In the genomic region with DNA sequence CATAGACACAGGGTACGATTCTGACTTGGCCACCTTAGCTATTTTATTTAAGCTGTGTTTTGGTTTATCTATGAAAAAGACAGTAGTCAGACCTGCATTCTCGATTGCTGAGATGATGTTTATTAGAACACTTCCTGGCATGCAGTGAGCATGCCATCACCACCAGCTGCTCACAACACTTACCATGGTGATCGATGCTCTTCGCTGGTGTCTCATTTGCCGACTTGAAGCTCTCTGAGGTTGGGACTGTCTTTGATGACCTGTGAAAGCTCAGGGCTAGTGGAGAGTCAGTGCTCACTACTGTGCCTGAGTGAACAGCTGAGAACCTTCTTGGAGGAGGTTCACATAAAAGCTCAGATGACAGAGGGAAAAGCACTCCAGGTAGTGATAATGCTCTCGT, we compare ENCODE assay signal across 28 cellular contexts. TPM values are rescaled to one million over a fixed set of nuclear protein-coding genes. Genes with fewer than 3 reads are reported as not detected.
"Had no signal": no experiment of that assay in that cellular context is flagged by ENCODE, and none has a peak within 500 bp of the region (broad histone marks: within the 10 kb centered on the region; RNA-seq: fewer than 3 reads in every experiment).

No MANE protein-coding gene starts in this region.

- H3K36me3 ChIP-seq: ovary had no signal

- H3K27ac Mint-ChIP-seq: mesothelial cell of epicardium; naive thymus-derived CD4-positive, alpha-beta T cell; nephron; stimulated activated naive B cell treated with anti-CD40 and anti-IgM and Interleukin-4, amounts not matched to agents 10 μg/mL and 1 μg/mL and 100 μg/mL, for 72 hours; stimulated activated naive CD8-positive, alpha-beta T cell treated with anti-CD3 and anti-CD28 coated beads, Interleukin-15, Interleukin-2, amounts not matched to agents 100 ng/mL and 50 ng/mL, for 24 hours had no signal

- H3K27ac ChIP-seq: coronary artery, ovary, psoas muscle, sigmoid colon, skin epidermis, spleen, thoracic aorta, tibial nerve, upper lobe of left lung had no signal

- ATAC-seq: left lobe of liver; mucosa of descending colon; right cardiac atrium; stimulated activated naive B cell treated with anti-CD40 and anti-IgM and Interleukin-4, amounts not matched to agents 10 μg/mL and 1 μg/mL and 100 μg/mL, for 72 hours had no signal

- H3K9me3 Mint-ChIP-seq: mesothelial cell of epicardium; nephron; stimulated activated naive B cell treated with anti-CD40 and anti-IgM and Interleukin-4, amounts not matched to agents 10 μg/mL and 1 μg/mL and 100 μg/mL, for 72 hours; stimulated activated naive CD8-positive, alpha-beta T cell treated with anti-CD3 and anti-CD28 coated beads, Interleukin-15, Interleukin-2, amounts not matched to agents 100 ng/mL and 50 ng/mL, for 24 hours had no signal

- H3K4me1 ChIP-seq: psoas muscle, sigmoid colon, spleen, upper lobe of left lung had no signal

- H3K4me3 Mint-ChIP-seq: mesothelial cell of epicardium; naive thymus-derived CD4-positive, alpha-beta T cell; nephron; stimulated activated naive B cell treated with anti-CD40 and anti-IgM and Interleukin-4, amounts not matched to agents 10 μg/mL and 1 μg/mL and 100 μg/mL, for 72 hours; stimulated activated naive CD8-positive, alpha-beta T cell treated with anti-CD3 and anti-CD28 coated beads, Interleukin-15, Interleukin-2, amounts not matched to agents 100 ng/mL and 50 ng/mL, for 24 hours had no signal

- H3K4me3 ChIP-seq: coronary artery, lung, mucosa of descending colon, ovary, psoas muscle, sigmoid colon, skin epidermis, spleen, thoracic aorta, tibial nerve, upper lobe of left lung had no signal

- DNase-seq: dermis blood vessel endothelial cell; effector memory CD4-positive, alpha-beta T cell; erythroblast; kidney; mesenchymal stem cell; mucosa of descending colon; naive thymus-derived CD4-positive, alpha-beta T cell; occipital lobe; ovary; posterior cingulate gyrus; psoas muscle; right cardiac atrium; sigmoid colon; spleen; stimulated activated CD4-positive, alpha-beta T cell treated with anti-CD3 and anti-CD28 coated beads, Interleukin-4, amount 100 ng/mL, for 4 hours; stimulated activated naive B cell treated with anti-CD40 and anti-IgM and Interleukin-4, amounts not matched to agents 10 μg/mL and 1 μg/mL and 100 μg/mL, for 72 hours; upper lobe of left lung had no signal

- H3K4me1 Mint-ChIP-seq: mesothelial cell of epicardium; nephron; stimulated activated naive B cell treated with anti-CD40 and anti-IgM and Interleukin-4, amounts not matched to agents 10 μg/mL and 1 μg/mL and 100 μg/mL, for 72 hours had no signal

- H3K27me3 ChIP-seq: ovary, sigmoid colon, spleen, tibial nerve, upper lobe of left lung had no signal

- H3K9me3 ChIP-seq: mucosa of descending colon, ovary, psoas muscle, sigmoid colon, spleen, thoracic aorta, tibial nerve, upper lobe of left lung had no signal

- H3K27me3 Mint-ChIP-seq: naive thymus-derived CD4-positive, alpha-beta T cell; stimulated activated naive B cell treated with anti-CD40 and anti-IgM and Interleukin-4, amounts not matched to agents 10 μg/mL and 1 μg/mL and 100 μg/mL, for 72 hours; stimulated activated naive CD8-positive, alpha-beta T cell treated with anti-CD3 and anti-CD28 coated beads, Interleukin-15, Interleukin-2, amounts not matched to agents 100 ng/mL and 50 ng/mL, for 24 hours had no signal

RNA-seq across cellular contexts. Expression of gene C9orf153, which starts 4.4 kb away (rescaled TPM):
- total RNA-seq: dermis blood vessel endothelial cell, fibroblast of villous mesenchyme, frontal cortex, kidney had no signal
- polyA plus RNA-seq: naive thymus-derived CD4-positive, alpha-beta T cell had no signal
